7 cellular contexts compared by ENCODE assay signal in genomic region chr2:191811807-191812602, GRCh38. TPM values are rescaled to one million over a fixed set of nuclear protein-coding genes. Genes with fewer than 3 reads are reported as not detected.
DNase-seq lines count a peak whose midpoint lies in the region; ATAC-seq and TF ChIP-seq lines count a peak whose summit lies in the region.

No MANE protein-coding gene starts in this region.

- H3K27ac Mint-ChIP-seq in brain = peak overlapping the region in 3 of 5 experiments; percentile 42 to 87 (median 73)

- peak overlapping the region in 1 of 5 experiments; percentile 48 for H3K4me3 Mint-ChIP-seq in brain

- peaks cover 4% of the 10 kb centered on the region for H3K27me3 Mint-ChIP-seq in brain

- no peaks in the 10 kb centered on the region for H3K9me3 ChIP-seq in Karpas-422 (ENCODE audit: low read length)

- H3K4me2 ChIP-seq in Karpas-422 (ENCODE audit: low read depth, low read length, poor library complexity, severe bottlenecking) = no peak overlapping the region

- peaks cover 0 to 6% (median 0%) of the 10 kb centered on the region in 5 experiments for H3K9me3 Mint-ChIP-seq in brain

- no peaks in the 10 kb centered on the region for H3K4me1 ChIP-seq in Karpas-422 (ENCODE audit: low read length)

- ATAC-seq in GM21737 (IDR thresholded peaks at IDR 0.05; ENCODE audit: unreplicated experiment) = peak; percentile 69

- no peaks in the 10 kb centered on the region for H3K79me2 ChIP-seq in Karpas-422 (ENCODE audit: low read length)

- H3K4me3 ChIP-seq in Karpas-422 (ENCODE audit: low read length) = no peak overlapping the region

- no peaks in the 10 kb centered on the region for H3K27me3 ChIP-seq in Karpas-422 (ENCODE audit: low read length)

- peak; percentile 30 for DNase-seq in GM10266 (ENCODE audit: extremely low spot score)
- DNase-seq in Karpas-422 = peak; percentile 76
- DNase-seq in SHP77 (lab: John Stamatoyannopoulos, UW) = peak; percentile 51 to 52
- peak; percentile 56 for DNase-seq in iPS-NIHi11 (ENCODE audit: low spot score)
- DNase-seq in smooth muscle cell of the brain vasculature (ENCODE audit: low read depth, low spot score) = peak; percentile 63

- H4K20me1 ChIP-seq in Karpas-422 (ENCODE audit: insufficient read depth, low read depth, low read length) = no peaks in the 10 kb centered on the region

- H3K36me3 ChIP-seq in Karpas-422 (ENCODE audit: insufficient read depth, low read length) = no peaks in the 10 kb centered on the region

- peaks cover 16% of the 10 kb centered on the region for H3K4me1 Mint-ChIP-seq in brain

- TF ChIP-seq CTCF in GM10266 (IDR thresholded peaks at IDR 0.05; ENCODE audit: control insufficient read depth, insufficient read depth, low read depth, missing control alignments) = peak; percentile 77
- TF ChIP-seq CTCF in brain (conservative IDR thresholded peaks at IDR 0.05) = peak; percentile 94 to 95

- no peaks in the 10 kb centered on the region for H3K36me3 Mint-ChIP-seq in brain

- H3K9ac ChIP-seq in Karpas-422 (ENCODE audit: low read length) = no peak overlapping the region

- no peak overlapping the region for H2AFZ ChIP-seq in Karpas-422 (ENCODE audit: low read length)

- no peaks in the 10 kb centered on the region for H3K9me2 ChIP-seq in Karpas-422 (replicated peaks; ENCODE audit: insufficient read depth, low read length)

- no peak overlapping the region for H3K27ac ChIP-seq in Karpas-422 (ENCODE audit: low read length)

RNA-seq across cellular contexts. Expression of gene CAVIN2, which starts 34.9 kb away (rescaled TPM):
- 2.7 and 3.1 TPM in 2 replicates for total RNA-seq in Karpas-422 (2014; rRNA removed; shearing (Covaris generic); ENCODE audit: low replicate concordance)
- polyA plus RNA-seq in brain (ENCODE audit: insufficient read depth, low read depth, low replicate concordance) = 7.8 TPM
